7 cellular contexts compared by ENCODE assay signal in the genomic region with DNA sequence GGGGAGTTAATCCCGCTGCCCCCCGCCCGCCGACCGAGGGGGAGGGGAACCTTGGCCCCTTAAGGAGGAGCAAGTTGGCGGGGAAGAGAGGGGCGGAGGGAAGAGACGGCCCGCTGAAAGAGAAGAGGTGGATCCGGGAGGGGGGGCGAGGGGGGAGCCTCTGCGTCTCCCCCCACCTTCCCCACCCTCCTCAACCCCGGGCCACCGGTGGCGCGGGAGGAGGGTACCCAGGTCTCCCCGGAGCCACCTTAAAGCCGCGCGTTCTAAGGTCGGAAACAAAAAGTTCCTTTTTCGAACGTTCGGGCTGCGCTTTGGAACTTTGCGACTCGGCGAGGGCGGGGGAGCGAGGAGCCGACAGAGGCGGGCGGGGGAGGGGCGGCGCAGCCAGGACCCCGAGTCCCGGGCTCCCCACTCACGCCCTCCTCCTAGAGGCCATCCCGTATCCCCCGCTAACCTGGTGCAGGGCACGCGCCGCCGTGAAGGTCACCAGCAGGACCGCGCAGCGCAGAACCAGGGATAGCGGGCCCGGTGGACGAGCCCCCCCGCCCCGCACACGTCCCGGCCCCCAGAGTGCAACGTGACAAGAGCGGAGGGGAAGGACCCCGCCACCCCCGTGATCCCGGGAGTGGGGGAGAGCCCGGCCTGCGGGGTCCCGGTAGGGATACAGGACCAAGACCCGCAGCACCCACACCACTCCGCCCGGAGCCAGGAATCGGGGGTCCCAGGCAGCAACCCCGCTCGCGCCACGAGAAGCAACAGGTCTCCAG. TPM values are rescaled to one million over a fixed set of nuclear protein-coding genes. Genes with fewer than 3 reads are reported as not detected.
DNase-seq lines count a peak whose midpoint lies in the region; ATAC-seq and TF ChIP-seq lines count a peak whose summit lies in the region.

No MANE protein-coding gene starts in this region.

- no peaks in the 10 kb centered on the region for H3K9me2 ChIP-seq in hepatocyte (replicated peaks; ENCODE audit: insufficient read depth)

- H3K27ac Mint-ChIP-seq in T-helper 17 cell = no peak overlapping the region

- no peak for TF ChIP-seq CTCF in hepatocyte (IDR thresholded peaks at IDR 0.05; ENCODE audit: poor library complexity)
- no peak for TF ChIP-seq CTCF in retinal pigment epithelial cell (conservative IDR thresholded peaks at IDR 0.05; ENCODE audit: low read depth, low read length)

- H3K79me2 ChIP-seq in hepatocyte = peaks cover 61% of the 10 kb centered on the region

- H3K27ac ChIP-seq in HUES48 (ENCODE audit: low read depth, low read length) (peak overlapping the region; percentile 92), hepatocyte (peak overlapping the region; percentile 100)

- H4K20me1 ChIP-seq in hepatocyte (ENCODE audit: insufficient read depth, poor library complexity, severe bottlenecking) = peaks cover 42% of the 10 kb centered on the region

- no peaks in the 10 kb centered on the region for H3K27me3 Mint-ChIP-seq in T-helper 17 cell

- H3K9me3 ChIP-seq in HUES48 (ENCODE audit: control insufficient read depth, insufficient read depth, low read length) (no peaks in the 10 kb centered on the region), T-helper 17 cell (ENCODE audit: control insufficient read depth, low read length, poor library complexity, severe bottlenecking) (no peaks in the 10 kb centered on the region), hepatocyte (ENCODE audit: low read depth) (no peaks in the 10 kb centered on the region)

- H3K36me3 ChIP-seq in HUES48 (ENCODE audit: control insufficient read depth, insufficient read depth, low read length) (peaks cover 11% of the 10 kb centered on the region), hepatocyte (replicated peaks; ENCODE audit: insufficient read depth, low read depth) (no peaks in the 10 kb centered on the region)

- H3K4me3 ChIP-seq in HUES48 (ENCODE audit: low read depth, low read length) (peak overlapping the region; percentile 68), hepatocyte (peak overlapping the region; percentile 99), retinal pigment epithelial cell (ENCODE audit: low read length) (peak overlapping the region; percentile 96)

- peak overlapping the region; percentile 86 for H3K4me3 Mint-ChIP-seq in T-helper 17 cell

- H3K4me1 ChIP-seq in HUES48 (ENCODE audit: control insufficient read depth, insufficient read depth, low read length) = peaks cover 20% of the 10 kb centered on the region
- H3K4me1 ChIP-seq in hepatocyte (ENCODE audit: insufficient read depth) = peaks cover 24% of the 10 kb centered on the region

- peak overlapping the region; percentile 99 for H3K4me2 ChIP-seq in hepatocyte

- peaks cover 20% of the 10 kb centered on the region for H3K4me1 Mint-ChIP-seq in T-helper 17 cell

- H3K27me3 ChIP-seq in HUES48 (ENCODE audit: control insufficient read depth, insufficient read depth, low read length) = peaks cover 8% of the 10 kb centered on the region
- H3K27me3 ChIP-seq in hepatocyte = no peaks in the 10 kb centered on the region

- WGBS in hepatocyte (ENCODE audit: low lambda C conversion rate, missing lambda C conversion rate) = under 1% methylated on average over 27 of the region's 70 CpGs

- DNase-seq in T-helper 17 cell (peak; percentile 63 to 67 (median 64)), amygdala (lab: John Stamatoyannopoulos, UW) (peak in 50 of 56 donors; percentile 17 to 89 (median 70)), hepatocyte (ENCODE audit: low spot score) (peak; percentile 87), retinal pigment epithelial cell (ENCODE audit: low read depth) (no peak)

- H2AFZ ChIP-seq in hepatocyte = peak overlapping the region; percentile 63

- H3K36me3 Mint-ChIP-seq in T-helper 17 cell (ENCODE audit: low read depth) = no peaks in the 10 kb centered on the region

- peak overlapping the region; percentile 47 for H3K9ac ChIP-seq in HUES48 (ENCODE audit: low read depth, low read length)

- ATAC-seq in GM18502 (IDR thresholded peaks at IDR 0.05; ENCODE audit: poor library complexity, unreplicated experiment) = peak; percentile 23
- ATAC-seq in T-helper 17 cell = peak; percentile 54
- ATAC-seq in GM21381 (IDR thresholded peaks at IDR 0.05; ENCODE audit: unreplicated experiment) = no peak

RNA-seq across cellular contexts. Expression of gene ERF, which starts 0.7 kb away (rescaled TPM):
- total RNA-seq in T-helper 17 cell = 10 to 100 TPM; 75.8 to 82.1 TPM
- 32.6 and 47.1 TPM in 2 replicates for total RNA-seq in hepatocyte
- 20.4 and 24.4 TPM in 2 replicates for polyA plus RNA-seq in hepatocyte

RNA-seq across cellular contexts. Expression of gene GSK3A, which starts 11.9 kb away (rescaled TPM):
- total RNA-seq in T-helper 17 cell (10 to 100 TPM; 27.7 to 28.1 TPM), hepatocyte (31.2 and 32.2 TPM in 2 replicates)
- 36.6 and 38.8 TPM in 2 replicates for polyA plus RNA-seq in hepatocyte

RNA-seq across cellular contexts. Expression of gene CIC, which starts 14.8 kb away (rescaled TPM):
- total RNA-seq in T-helper 17 cell (100 to 1,000 TPM; 112 to 125 TPM), hepatocyte (14.3 and 17.4 TPM in 2 replicates)
- polyA plus RNA-seq in hepatocyte = 19.3 and 23.2 TPM in 2 replicates

RNA-seq across cellular contexts. Expression of gene ZNF526, which starts 34.2 kb away (rescaled TPM):
- 1 to 10 TPM; 6.7 to 7.5 TPM for total RNA-seq in T-helper 17 cell
- 4.9 and 5.1 TPM in 2 replicates for total RNA-seq in hepatocyte
- 8.6 and 9.7 TPM in 2 replicates for polyA plus RNA-seq in hepatocyte

RNA-seq across cellular contexts. Expression of gene DEDD2, which starts 36.8 kb away (rescaled TPM):
- 10 to 100 TPM; 72.1 to 89.9 TPM for total RNA-seq in T-helper 17 cell
- total RNA-seq in hepatocyte = 34.2 and 38.6 TPM in 2 replicates
- polyA plus RNA-seq in hepatocyte = 37.8 and 38.6 TPM in 2 replicates
